18 cellular contexts compared by ENCODE assay signal in the genomic region with DNA sequence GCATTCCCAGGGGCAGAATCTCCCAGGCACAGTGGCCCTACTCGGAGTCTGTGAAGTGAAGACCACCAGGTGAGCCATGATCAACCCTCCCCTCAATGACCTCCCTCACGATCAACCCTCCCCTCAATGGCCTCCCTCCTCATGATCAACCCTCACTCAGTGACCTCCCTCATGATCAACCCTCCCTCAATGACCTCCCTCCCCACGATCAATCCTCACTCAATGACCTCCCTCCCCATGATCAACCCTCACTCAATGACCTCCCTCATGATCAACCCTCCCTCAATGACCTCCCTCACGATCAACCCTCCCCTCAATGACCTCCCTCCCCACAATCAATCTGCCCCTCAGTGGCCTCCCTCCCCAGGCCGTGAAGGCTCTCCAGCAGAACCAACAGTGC. TPM values are rescaled to one million over a fixed set of nuclear protein-coding genes. Genes with fewer than 3 reads are reported as not detected.
DNase-seq lines count a peak whose midpoint lies in the region; ATAC-seq, FAIRE-seq and TF ChIP-seq lines count a peak whose summit lies in the region.
"Had no signal": no experiment of that assay in that cellular context is flagged by ENCODE, and none has a peak within 500 bp of the region (broad histone marks: within the 10 kb centered on the region; RNA-seq: fewer than 3 reads in every experiment).

No MANE protein-coding gene starts in this region.

- H3K36me3 Mint-ChIP-seq in activated T-helper 17 cell treated with anti-CD3 and anti-CD28 coated beads, Interleukin-2, amount 50 U/mL, for 72 hours (ENCODE audit: low read depth) = peaks cover 38% of the 10 kb centered on the region
- peaks cover 56% of the 10 kb centered on the region for H3K36me3 Mint-ChIP-seq in stimulated activated memory B cell treated with anti-CD40 and anti-IgM and Interleukin-4, amounts not matched to agents 10 μg/mL and 1 μg/mL and 100 μg/mL, for 72 hours

- no peak overlapping the region for H3K27ac Mint-ChIP-seq in activated T-helper 17 cell treated with anti-CD3 and anti-CD28 coated beads, Interleukin-2, amount 50 U/mL, for 72 hours
- no peak overlapping the region for H3K27ac Mint-ChIP-seq in stimulated activated memory B cell treated with anti-CD40 and anti-IgM and Interleukin-4, amounts not matched to agents 10 μg/mL and 1 μg/mL and 100 μg/mL, for 72 hours

- no peaks in the 10 kb centered on the region for H3K27me3 Mint-ChIP-seq in activated T-helper 17 cell treated with anti-CD3 and anti-CD28 coated beads, Interleukin-2, amount 50 U/mL, for 72 hours
- no peaks in the 10 kb centered on the region for H3K27me3 Mint-ChIP-seq in stimulated activated memory B cell treated with anti-CD40 and anti-IgM and Interleukin-4, amounts not matched to agents 10 μg/mL and 1 μg/mL and 100 μg/mL, for 72 hours

- TF ChIP-seq POLR2A in H54 (IDR thresholded peaks at IDR 0.05; ENCODE audit: low read depth, low read length) = no peak

- CTCF ChIA-PET in GM10248 (lab: Yijun Ruan, JAX) = no interaction called here

- no peak for DNase-seq in H54 (ENCODE audit: insufficient read length, low spot score)
- no peak for DNase-seq in left colon
- no peak for DNase-seq in hippocampal formation (lab: John Stamatoyannopoulos, UW)
- DNase-seq in GM10248 (ENCODE audit: extremely low spot score) = no peak
- DNase-seq: activated CD4-positive, alpha-beta T cell treated with anti-CD3 and anti-CD28 coated beads for 48 hours; activated CD8-positive, alpha-beta memory T cell treated with anti-CD3 and anti-CD28 coated beads, Interleukin-2, amount 50 U/mL, for 48 hours; Calu3; colonic mucosa; NCI-H1436 treated with DMSO at 0.1 percent for 48 hours; NCI-H2171; NCI-H774; stimulated activated CD4-positive, alpha-beta T cell treated with anti-CD3 and anti-CD28 coated beads, Interleukin-2, amount 100 ng/mL, for 48 hours had no signal

- intact Hi-C loops in left colon (cut with DNase I, micrococcal nuclease) = no loop called here

- POLR2A ChIA-PET in GM10248 (lab: Yijun Ruan, JAX) = no interaction called here

- no peak for TF ChIP-seq CTCF in GM10248 (IDR thresholded peaks at IDR 0.05; ENCODE audit: control extremely low read depth, extremely low read depth, low read depth, missing control alignments)

- peak; percentile 48 for FAIRE-seq in H54 (lab: Jason Lieb, UNC)
- FAIRE-seq: endometrium, TTC549 had no signal

- peak; percentile 11 for ATAC-seq in activated T-helper 17 cell treated with anti-CD3 and anti-CD28 coated beads, Interleukin-2, amount 50 U/mL, for 72 hours (replicated peaks)
- peak; percentile 27 for ATAC-seq in left colon
- peak; percentile 46 for ATAC-seq in stimulated activated memory B cell treated with anti-CD40 and anti-IgM and Interleukin-4, amounts not matched to agents 10 μg/mL and 1 μg/mL and 100 μg/mL, for 72 hours
- no peak for ATAC-seq in HG02588 (IDR thresholded peaks at IDR 0.05; ENCODE audit: unreplicated experiment)
- ATAC-seq: Panc1 had no signal

- peaks cover 13% of the 10 kb centered on the region for H3K4me1 Mint-ChIP-seq in activated T-helper 17 cell treated with anti-CD3 and anti-CD28 coated beads, Interleukin-2, amount 50 U/mL, for 72 hours
- peaks cover 9% of the 10 kb centered on the region for H3K4me1 Mint-ChIP-seq in stimulated activated memory B cell treated with anti-CD40 and anti-IgM and Interleukin-4, amounts not matched to agents 10 μg/mL and 1 μg/mL and 100 μg/mL, for 72 hours

- no peak overlapping the region for H3K4me3 Mint-ChIP-seq in activated T-helper 17 cell treated with anti-CD3 and anti-CD28 coated beads, Interleukin-2, amount 50 U/mL, for 72 hours
- no peak overlapping the region for H3K4me3 Mint-ChIP-seq in stimulated activated memory B cell treated with anti-CD40 and anti-IgM and Interleukin-4, amounts not matched to agents 10 μg/mL and 1 μg/mL and 100 μg/mL, for 72 hours

- no peaks in the 10 kb centered on the region for H3K9me3 Mint-ChIP-seq in activated T-helper 17 cell treated with anti-CD3 and anti-CD28 coated beads, Interleukin-2, amount 50 U/mL, for 72 hours
- peaks cover 5% of the 10 kb centered on the region for H3K9me3 Mint-ChIP-seq in stimulated activated memory B cell treated with anti-CD40 and anti-IgM and Interleukin-4, amounts not matched to agents 10 μg/mL and 1 μg/mL and 100 μg/mL, for 72 hours

RNA-seq across cellular contexts. Expression of gene SBNO2, which starts 32.1 kb away (rescaled TPM):
- 100 to 1,000 TPM; 119 to 139 TPM for total RNA-seq in activated T-helper 17 cell treated with anti-CD3 and anti-CD28 coated beads, Interleukin-2, amount 50 U/mL, for 72 hours
- total RNA-seq in left colon = 10 to 100 TPM; 58.6 to 71.9 TPM

RNA-seq across cellular contexts. Expression of gene GPX4, which starts 38.1 kb away (rescaled TPM):
- 100 to 1,000 TPM; 110 to 170 TPM for total RNA-seq in activated T-helper 17 cell treated with anti-CD3 and anti-CD28 coated beads, Interleukin-2, amount 50 U/mL, for 72 hours
- total RNA-seq in left colon = 100 to 1,000 TPM; 162 to 176 TPM

RNA-seq across cellular contexts. Expression of gene POLR2E, which starts 46.8 kb away (rescaled TPM):
- total RNA-seq in activated T-helper 17 cell treated with anti-CD3 and anti-CD28 coated beads, Interleukin-2, amount 50 U/mL, for 72 hours = 100 to 1,000 TPM; 155 to 248 TPM
- 100 to 1,000 TPM; 116 to 141 TPM for total RNA-seq in left colon
